1 cellular context compared by ENCODE assay signal in the genomic region with DNA sequence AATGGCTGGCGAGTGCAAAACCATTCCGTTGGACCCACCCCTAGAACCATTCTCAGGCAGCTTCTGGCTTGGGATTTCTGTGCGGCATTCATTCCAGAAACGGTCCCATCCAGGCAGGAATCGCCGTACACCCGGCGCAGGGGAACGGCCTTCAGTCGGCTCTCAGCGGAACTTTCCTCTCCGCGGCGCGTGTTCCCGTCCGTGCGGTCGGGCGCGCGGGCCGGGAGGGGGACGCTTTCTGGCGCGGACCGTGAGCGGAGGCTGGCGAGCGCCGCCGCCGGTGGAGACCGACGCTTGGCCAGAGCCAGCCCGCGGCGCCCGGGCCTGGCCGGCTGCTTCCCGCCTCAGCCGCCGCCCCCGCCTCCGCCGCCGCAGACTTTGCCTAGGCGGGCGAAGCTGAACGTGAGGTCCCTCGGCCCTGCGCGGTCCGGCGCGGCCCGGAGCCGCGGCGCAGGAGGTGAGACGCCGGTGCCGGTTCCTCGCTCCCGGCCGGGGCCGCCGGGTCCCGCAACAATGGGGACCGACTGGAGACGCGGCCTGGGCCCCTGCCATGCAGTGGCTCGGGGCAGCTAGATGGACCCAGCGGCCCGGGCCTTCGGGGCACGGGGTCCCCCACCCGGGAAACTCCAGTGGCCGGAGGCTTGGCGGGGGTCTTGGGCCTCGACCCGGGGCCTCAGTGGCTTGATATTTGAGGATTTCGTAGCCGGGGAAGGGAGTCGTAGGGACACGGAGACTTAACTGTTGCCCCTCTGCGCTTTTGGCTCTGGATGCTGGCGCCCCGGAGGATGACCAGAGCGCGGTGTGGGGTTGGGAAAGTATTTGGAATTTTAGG.
TF ChIP-seq lines count a peak whose summit lies in the region.

A gene with protein sequence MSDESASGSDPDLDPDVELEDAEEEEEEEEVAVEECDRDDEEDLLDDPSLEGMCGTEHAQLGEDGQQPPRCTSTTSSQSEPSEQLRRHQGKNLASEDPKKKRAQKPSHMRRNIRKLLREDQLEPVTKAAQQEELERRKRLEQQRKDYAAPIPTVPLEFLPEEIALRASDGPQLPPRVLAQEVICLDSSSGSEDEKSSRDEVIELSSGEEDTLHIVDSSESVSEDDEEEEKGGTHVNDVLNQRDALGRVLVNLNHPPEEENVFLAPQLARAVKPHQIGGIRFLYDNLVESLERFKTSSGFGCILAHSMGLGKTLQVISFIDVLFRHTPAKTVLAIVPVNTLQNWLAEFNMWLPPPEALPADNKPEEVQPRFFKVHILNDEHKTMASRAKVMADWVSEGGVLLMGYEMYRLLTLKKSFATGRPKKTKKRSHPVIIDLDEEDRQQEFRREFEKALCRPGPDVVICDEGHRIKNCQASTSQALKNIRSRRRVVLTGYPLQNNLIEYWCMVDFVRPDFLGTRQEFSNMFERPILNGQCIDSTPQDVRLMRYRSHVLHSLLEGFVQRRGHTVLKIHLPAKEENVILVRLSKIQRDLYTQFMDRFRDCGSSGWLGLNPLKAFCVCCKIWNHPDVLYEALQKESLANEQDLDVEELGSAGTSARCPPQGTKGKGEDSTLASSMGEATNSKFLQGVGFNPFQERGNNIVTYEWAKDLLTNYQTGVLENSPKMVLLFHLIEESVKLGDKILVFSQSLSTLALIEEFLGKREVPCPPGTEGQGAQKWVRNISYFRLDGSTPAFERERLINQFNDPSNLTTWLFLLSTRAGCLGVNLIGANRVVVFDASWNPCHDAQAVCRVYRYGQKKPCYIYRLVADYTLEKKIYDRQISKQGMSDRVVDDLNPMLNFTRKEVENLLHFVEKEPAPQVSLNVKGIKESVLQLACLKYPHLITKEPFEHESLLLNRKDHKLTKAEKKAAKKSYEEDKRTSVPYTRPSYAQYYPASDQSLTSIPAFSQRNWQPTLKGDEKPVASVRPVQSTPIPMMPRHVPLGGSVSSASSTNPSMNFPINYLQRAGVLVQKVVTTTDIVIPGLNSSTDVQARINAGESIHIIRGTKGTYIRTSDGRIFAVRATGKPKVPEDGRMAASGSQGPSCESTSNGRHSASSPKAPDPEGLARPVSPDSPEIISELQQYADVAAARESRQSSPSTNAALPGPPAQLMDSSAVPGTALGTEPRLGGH (N-terminal part only) (plus strand): TSS at position 261 of the 832 bp plus-strand sequence. CDS start 51,702 bp downstream, outside the sequence.

TF ChIP-seq in H1, 55 proteins besides CTCF, POLR2A, EP300 and RAD21 (continued from another document):
- TF ChIP-seq, protein P1, sequence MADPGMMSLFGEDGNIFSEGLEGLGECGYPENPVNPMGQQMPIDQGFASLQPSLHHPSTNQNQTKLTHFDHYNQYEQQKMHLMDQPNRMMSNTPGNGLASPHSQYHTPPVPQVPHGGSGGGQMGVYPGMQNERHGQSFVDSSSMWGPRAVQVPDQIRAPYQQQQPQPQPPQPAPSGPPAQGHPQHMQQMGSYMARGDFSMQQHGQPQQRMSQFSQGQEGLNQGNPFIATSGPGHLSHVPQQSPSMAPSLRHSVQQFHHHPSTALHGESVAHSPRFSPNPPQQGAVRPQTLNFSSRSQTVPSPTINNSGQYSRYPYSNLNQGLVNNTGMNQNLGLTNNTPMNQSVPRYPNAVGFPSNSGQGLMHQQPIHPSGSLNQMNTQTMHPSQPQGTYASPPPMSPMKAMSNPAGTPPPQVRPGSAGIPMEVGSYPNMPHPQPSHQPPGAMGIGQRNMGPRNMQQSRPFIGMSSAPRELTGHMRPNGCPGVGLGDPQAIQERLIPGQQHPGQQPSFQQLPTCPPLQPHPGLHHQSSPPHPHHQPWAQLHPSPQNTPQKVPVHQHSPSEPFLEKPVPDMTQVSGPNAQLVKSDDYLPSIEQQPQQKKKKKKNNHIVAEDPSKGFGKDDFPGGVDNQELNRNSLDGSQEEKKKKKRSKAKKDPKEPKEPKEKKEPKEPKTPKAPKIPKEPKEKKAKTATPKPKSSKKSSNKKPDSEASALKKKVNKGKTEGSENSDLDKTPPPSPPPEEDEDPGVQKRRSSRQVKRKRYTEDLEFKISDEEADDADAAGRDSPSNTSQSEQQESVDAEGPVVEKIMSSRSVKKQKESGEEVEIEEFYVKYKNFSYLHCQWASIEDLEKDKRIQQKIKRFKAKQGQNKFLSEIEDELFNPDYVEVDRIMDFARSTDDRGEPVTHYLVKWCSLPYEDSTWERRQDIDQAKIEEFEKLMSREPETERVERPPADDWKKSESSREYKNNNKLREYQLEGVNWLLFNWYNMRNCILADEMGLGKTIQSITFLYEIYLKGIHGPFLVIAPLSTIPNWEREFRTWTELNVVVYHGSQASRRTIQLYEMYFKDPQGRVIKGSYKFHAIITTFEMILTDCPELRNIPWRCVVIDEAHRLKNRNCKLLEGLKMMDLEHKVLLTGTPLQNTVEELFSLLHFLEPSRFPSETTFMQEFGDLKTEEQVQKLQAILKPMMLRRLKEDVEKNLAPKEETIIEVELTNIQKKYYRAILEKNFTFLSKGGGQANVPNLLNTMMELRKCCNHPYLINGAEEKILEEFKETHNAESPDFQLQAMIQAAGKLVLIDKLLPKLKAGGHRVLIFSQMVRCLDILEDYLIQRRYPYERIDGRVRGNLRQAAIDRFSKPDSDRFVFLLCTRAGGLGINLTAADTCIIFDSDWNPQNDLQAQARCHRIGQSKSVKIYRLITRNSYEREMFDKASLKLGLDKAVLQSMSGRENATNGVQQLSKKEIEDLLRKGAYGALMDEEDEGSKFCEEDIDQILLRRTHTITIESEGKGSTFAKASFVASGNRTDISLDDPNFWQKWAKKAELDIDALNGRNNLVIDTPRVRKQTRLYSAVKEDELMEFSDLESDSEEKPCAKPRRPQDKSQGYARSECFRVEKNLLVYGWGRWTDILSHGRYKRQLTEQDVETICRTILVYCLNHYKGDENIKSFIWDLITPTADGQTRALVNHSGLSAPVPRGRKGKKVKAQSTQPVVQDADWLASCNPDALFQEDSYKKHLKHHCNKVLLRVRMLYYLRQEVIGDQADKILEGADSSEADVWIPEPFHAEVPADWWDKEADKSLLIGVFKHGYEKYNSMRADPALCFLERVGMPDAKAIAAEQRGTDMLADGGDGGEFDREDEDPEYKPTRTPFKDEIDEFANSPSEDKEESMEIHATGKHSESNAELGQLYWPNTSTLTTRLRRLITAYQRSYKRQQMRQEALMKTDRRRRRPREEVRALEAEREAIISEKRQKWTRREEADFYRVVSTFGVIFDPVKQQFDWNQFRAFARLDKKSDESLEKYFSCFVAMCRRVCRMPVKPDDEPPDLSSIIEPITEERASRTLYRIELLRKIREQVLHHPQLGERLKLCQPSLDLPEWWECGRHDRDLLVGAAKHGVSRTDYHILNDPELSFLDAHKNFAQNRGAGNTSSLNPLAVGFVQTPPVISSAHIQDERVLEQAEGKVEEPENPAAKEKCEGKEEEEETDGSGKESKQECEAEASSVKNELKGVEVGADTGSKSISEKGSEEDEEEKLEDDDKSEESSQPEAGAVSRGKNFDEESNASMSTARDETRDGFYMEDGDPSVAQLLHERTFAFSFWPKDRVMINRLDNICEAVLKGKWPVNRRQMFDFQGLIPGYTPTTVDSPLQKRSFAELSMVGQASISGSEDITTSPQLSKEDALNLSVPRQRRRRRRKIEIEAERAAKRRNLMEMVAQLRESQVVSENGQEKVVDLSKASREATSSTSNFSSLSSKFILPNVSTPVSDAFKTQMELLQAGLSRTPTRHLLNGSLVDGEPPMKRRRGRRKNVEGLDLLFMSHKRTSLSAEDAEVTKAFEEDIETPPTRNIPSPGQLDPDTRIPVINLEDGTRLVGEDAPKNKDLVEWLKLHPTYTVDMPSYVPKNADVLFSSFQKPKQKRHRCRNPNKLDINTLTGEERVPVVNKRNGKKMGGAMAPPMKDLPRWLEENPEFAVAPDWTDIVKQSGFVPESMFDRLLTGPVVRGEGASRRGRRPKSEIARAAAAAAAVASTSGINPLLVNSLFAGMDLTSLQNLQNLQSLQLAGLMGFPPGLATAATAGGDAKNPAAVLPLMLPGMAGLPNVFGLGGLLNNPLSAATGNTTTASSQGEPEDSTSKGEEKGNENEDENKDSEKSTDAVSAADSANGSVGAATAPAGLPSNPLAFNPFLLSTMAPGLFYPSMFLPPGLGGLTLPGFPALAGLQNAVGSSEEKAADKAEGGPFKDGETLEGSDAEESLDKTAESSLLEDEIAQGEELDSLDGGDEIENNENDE (IDR thresholded peaks at IDR 0.05; ENCODE audit: insufficient replicate concordance, low read length): no peak
